Comparison of ENCODE assay signal across 8 cellular contexts in genomic region chr1:1614954-1615255, GRCh38. TPM values are rescaled to one million over a fixed set of nuclear protein-coding genes. Genes with fewer than 3 reads are reported as not detected.
DNase-seq lines count a peak whose midpoint lies in the region; ATAC-seq and TF ChIP-seq lines count a peak whose summit lies in the region.

No MANE protein-coding gene starts in this region.

- H3K27ac Mint-ChIP-seq in naive thymus-derived CD4-positive, alpha-beta T cell = peak overlapping the region; percentile 94 to 100 (median 99)

- H3K9me3 Mint-ChIP-seq in naive thymus-derived CD4-positive, alpha-beta T cell = peaks cover 0 to 7% (median 0%) of the 10 kb centered on the region in 11 donors

- CTCF ChIA-PET in AG04449 (lab: Yijun Ruan, JAX) = interaction anchor here (1.3 kb wide), 1 partner anchor 11 kb away, joined by 4 read pairs; no protein-coding TSS in a partner anchor
- CTCF ChIA-PET in naive thymus-derived CD4-positive, alpha-beta T cell (lab: Charles Lee) = interaction anchor here (0.6 to 1.0 kb wide), 2 partner anchors 16 to 43 kb away, joined by 3 to 5 read pairs; partner anchors contain the start of gene MMP23B

- peak; percentile 0 for ATAC-seq in naive thymus-derived CD4-positive, alpha-beta T cell
- ATAC-seq in HG03439 (IDR thresholded peaks at IDR 0.05; ENCODE audit: unreplicated experiment) = no peak
- ATAC-seq in HG03280 (IDR thresholded peaks at IDR 0.05; ENCODE audit: unreplicated experiment) = no peak

- DNase-seq in AG04449 (ENCODE audit: low read depth, low spot score) (no peak), colonic mucosa (no peak), EL (no peak), cerebellum (ENCODE audit: low spot score) (no peak)
- DNase-seq in naive thymus-derived CD4-positive, alpha-beta T cell = no peak

- H3K4me3 Mint-ChIP-seq in naive thymus-derived CD4-positive, alpha-beta T cell = peak overlapping the region; percentile 93 to 99 (median 96)

- H3K36me3 ChIP-seq in KOPT-K1 (ENCODE audit: insufficient read depth, low read length) = peaks cover 11% of the 10 kb centered on the region; the same call in 1 of the 2 replicates
- H3K36me3 ChIP-seq in colonic mucosa = no peaks in the 10 kb centered on the region
- peaks cover 0 to 3% (median 0%) of the 10 kb centered on the region in 3 experiments for H3K36me3 ChIP-seq in naive thymus-derived CD4-positive, alpha-beta T cell (ENCODE audit: control insufficient read depth in 2 of 3, insufficient read depth in 3 of 3, low read length in 3 of 3)

- H3K4me1 ChIP-seq in colonic mucosa = peaks cover 14% of the 10 kb centered on the region
- H3K4me1 ChIP-seq in naive thymus-derived CD4-positive, alpha-beta T cell (ENCODE audit: control insufficient read depth in 2 of 2, insufficient read depth in 2 of 2, low read length in 2 of 2) = peaks cover 15 to 21% of the 10 kb centered on the region in 2 donors

- peak overlapping the region; percentile 52 to 84 for H3K9ac ChIP-seq in colonic mucosa (ENCODE audit: low read depth in 2 of 2, low read length in 2 of 2)

- H3K4me3 ChIP-seq in AG04449 (ENCODE audit: low read depth, low read length) (peak overlapping the region; percentile 99), colonic mucosa (peak overlapping the region; percentile 95)
- H3K4me3 ChIP-seq in naive thymus-derived CD4-positive, alpha-beta T cell (ENCODE audit: low read length) = peak overlapping the region; percentile 74

- H3K9me3 ChIP-seq in KOPT-K1 (ENCODE audit: insufficient read depth, low read length, poor library complexity, severe bottlenecking) (no peaks in the 10 kb centered on the region), colonic mucosa (no peaks in the 10 kb centered on the region)
- H3K9me3 ChIP-seq in naive thymus-derived CD4-positive, alpha-beta T cell (ENCODE audit: control insufficient read depth in 2 of 3, low read length in 3 of 3) = no peaks in the 10 kb centered on the region

- peaks cover 0 to 4% (median 0%) of the 10 kb centered on the region in 5 donors for H3K36me3 Mint-ChIP-seq in naive thymus-derived CD4-positive, alpha-beta T cell

- no peaks in the 10 kb centered on the region for H3K27me3 ChIP-seq in colonic mucosa
- H3K27me3 ChIP-seq in naive thymus-derived CD4-positive, alpha-beta T cell (ENCODE audit: control insufficient read depth in 2 of 2, insufficient read depth in 2 of 2, low read length in 2 of 2) = no peaks in the 10 kb centered on the region

- peaks cover 17 to 36% (median 32%) of the 10 kb centered on the region in 7 donors for H3K4me1 Mint-ChIP-seq in naive thymus-derived CD4-positive, alpha-beta T cell

- intact Hi-C loops in colonic mucosa (cut with DNase I) = no loop called here
- intact Hi-C loops in naive thymus-derived CD4-positive, alpha-beta T cell (cut with micrococcal nuclease) = loop anchor here (1.0 to 10.0 kb wide), 13 partner anchors 8 to 500 kb away; partner anchors contain the start of genes CDK11B (in 2 of the 2), SSU72 (in 2 of the 2), ATAD3A (in 1 of the 2) and ATAD3B (in 1 of the 2)

- H3K27me3 Mint-ChIP-seq in naive thymus-derived CD4-positive, alpha-beta T cell = no peaks in the 10 kb centered on the region

- POLR2A ChIA-PET in AG04449 (lab: Yijun Ruan, JAX) = interaction anchor here (1.0 to 1.6 kb wide), 4 partner anchors 8 to 103 kb away, joined by 3 to 5 read pairs (median 4); no protein-coding TSS in a partner anchor
- POLR2A ChIA-PET in naive thymus-derived CD4-positive, alpha-beta T cell (lab: Charles Lee) = interaction anchor here (0.7 to 4.1 kb wide), 20 partner anchors 8 to 617 kb away, joined by 3 to 86 read pairs (median 5); partner anchors contain the start of genes AURKAIP1, MMP23B and MRPL20

- peak overlapping the region; percentile 98 for H3K27ac ChIP-seq in KOPT-K1 (ENCODE audit: low read depth, low read length, poor library complexity, severe bottlenecking)
- H3K27ac ChIP-seq in colonic mucosa = peak overlapping the region; percentile 100
- peak overlapping the region; percentile 100 for H3K27ac ChIP-seq in naive thymus-derived CD4-positive, alpha-beta T cell (ENCODE audit: low read depth, low read length)

- no peak for TF ChIP-seq CTCF in AG04449 (IDR thresholded peaks at IDR 0.05; ENCODE audit: insufficient read depth, low read length, missing control alignments)
- no peak for TF ChIP-seq CTCF in colonic mucosa (IDR thresholded peaks at IDR 0.05)

RNA-seq across cellular contexts. Expression of gene MIB2, which starts 0.4 kb away (rescaled TPM):
- 100 to 1,000 TPM in 1 of 2 donors, 10 to 100 TPM in 1; 57.0 to 121 TPM for total RNA-seq in colonic mucosa
- total RNA-seq in naive thymus-derived CD4-positive, alpha-beta T cell = 100 to 1,000 TPM in 2 of 5 experiments, 10 to 100 TPM in 3; 45.6 to 129 (median 65.7) TPM
- 10 to 100 TPM; 23.4 to 36.7 TPM for polyA plus RNA-seq in naive thymus-derived CD4-positive, alpha-beta T cell
- total RNA-seq in cerebellum = 44.6 TPM

RNA-seq across cellular contexts. Expression of gene FNDC10, which starts 15.0 kb away (rescaled TPM):
- 1 to 10 TPM; 2.9 to 4.2 TPM for total RNA-seq in colonic mucosa
- 10 to 100 TPM in 1 of 5 experiments, 1 to 10 TPM in 4; 3.2 to 10.7 (median 4.0) TPM for total RNA-seq in naive thymus-derived CD4-positive, alpha-beta T cell
- 1 to 10 TPM; 1.3 to 1.6 TPM for polyA plus RNA-seq in naive thymus-derived CD4-positive, alpha-beta T cell
- total RNA-seq in cerebellum = 2.3 TPM

RNA-seq across cellular contexts. Expression of gene MMP23B, which starts 17.1 kb away (rescaled TPM):
- total RNA-seq in colonic mucosa (1 to 10 TPM; 3.0 to 5.8 TPM), cerebellum (0.64 TPM)
- 10 to 100 TPM in 1 of 5 experiments, 1 to 10 TPM in 4; 2.7 to 12.8 (median 4.2) TPM for total RNA-seq in naive thymus-derived CD4-positive, alpha-beta T cell
- not detected for polyA plus RNA-seq in naive thymus-derived CD4-positive, alpha-beta T cell

RNA-seq across cellular contexts. Expression of gene SSU72, which starts 40.2 kb away (rescaled TPM):
- total RNA-seq in colonic mucosa (100 to 1,000 TPM; 120 to 175 TPM), cerebellum (35.7 TPM)
- total RNA-seq in naive thymus-derived CD4-positive, alpha-beta T cell = 100 to 1,000 TPM; 121 to 148 (median 137) TPM
- polyA plus RNA-seq in naive thymus-derived CD4-positive, alpha-beta T cell = 100 to 1,000 TPM; 211 to 267 TPM

RNA-seq across cellular contexts. Expression of gene CDK11B, which starts 43.9 kb away (rescaled TPM):
- total RNA-seq in colonic mucosa (10 to 100 TPM; 31.8 to 44.7 TPM), cerebellum (5.4 TPM)
- 10 to 100 TPM; 32.3 to 45.4 (median 41.9) TPM for total RNA-seq in naive thymus-derived CD4-positive, alpha-beta T cell
- 10 to 100 TPM; 11.8 to 16.5 TPM for polyA plus RNA-seq in naive thymus-derived CD4-positive, alpha-beta T cell
